8 cellular contexts compared by ENCODE assay signal in the genomic region with DNA sequence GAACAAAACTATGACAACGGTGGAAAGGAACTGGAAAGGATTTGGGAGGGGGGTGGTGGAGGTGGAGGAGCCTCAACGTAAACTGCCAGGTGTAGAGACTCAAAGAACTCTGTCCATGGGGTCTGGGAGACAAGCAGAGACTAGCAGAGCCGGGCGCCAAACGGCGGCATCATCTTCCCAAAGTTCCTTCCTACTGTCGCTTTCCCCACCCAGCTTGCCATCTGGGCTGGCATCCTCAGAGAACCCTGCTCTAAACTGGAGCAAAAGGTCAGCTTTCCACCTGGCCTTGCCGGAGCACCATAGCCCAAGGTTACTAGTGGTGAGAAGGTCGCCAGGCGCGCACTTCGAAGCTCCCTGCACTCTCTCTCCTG. TPM values are rescaled to one million over a fixed set of nuclear protein-coding genes. Genes with fewer than 3 reads are reported as not detected.
DNase-seq lines count a peak whose midpoint lies in the region; ATAC-seq and TF ChIP-seq lines count a peak whose summit lies in the region.

No MANE protein-coding gene starts in this region.

- H3K4me3 ChIP-seq in upper lobe of left lung = peak overlapping the region in 3 of 4 donors; percentile 42 to 57 (median 47)

- no peak for DNase-seq in activated naive CD4-positive, alpha-beta T cell treated with anti-CD3 and anti-CD28 coated beads, Interleukin-2, amount 10 ng/mL, durations not matched to agents 7 days and 5 days
- no peak for DNase-seq in activated naive CD4-positive, alpha-beta T cell treated with anti-CD3 and anti-CD28 coated beads, Interleukin-2, amount 50 U/mL, for 16 hours
- no peak for DNase-seq in memory B cell (ENCODE audit: low spot score in 2 of 2)
- DNase-seq in upper lobe of left lung = no peak
- DNase-seq in activated effector memory CD4-positive, alpha-beta T cell treated with anti-CD3 and anti-CD28 coated beads, Interleukin-2, amount 50 U/mL, for 16 hours = no peak
- no peak for DNase-seq in head of caudate nucleus
- no peak for DNase-seq in dermis blood vessel endothelial cell

- no peaks in the 10 kb centered on the region for H3K9me3 Mint-ChIP-seq in activated naive CD4-positive, alpha-beta T cell treated with anti-CD3 and anti-CD28 coated beads, Interleukin-2, amount 10 ng/mL, durations not matched to agents 7 days and 5 days
- no peaks in the 10 kb centered on the region for H3K9me3 Mint-ChIP-seq in memory B cell

- ATAC-seq in memory B cell (ENCODE audit: low read depth) (no peak), upper lobe of left lung (ENCODE audit: low FRiP score in 2 of 2) (no peak)

- H3K27me3 Mint-ChIP-seq in activated naive CD4-positive, alpha-beta T cell treated with anti-CD3 and anti-CD28 coated beads, Interleukin-2, amount 10 ng/mL, durations not matched to agents 7 days and 5 days = no peaks in the 10 kb centered on the region
- H3K27me3 Mint-ChIP-seq in memory B cell = no peaks in the 10 kb centered on the region

- peak overlapping the region; percentile 86 for H3K4me3 Mint-ChIP-seq in activated naive CD4-positive, alpha-beta T cell treated with anti-CD3 and anti-CD28 coated beads, Interleukin-2, amount 10 ng/mL, durations not matched to agents 7 days and 5 days
- peak overlapping the region; percentile 91 for H3K4me3 Mint-ChIP-seq in memory B cell

- peak overlapping the region; percentile 92 for H3K27ac Mint-ChIP-seq in activated naive CD4-positive, alpha-beta T cell treated with anti-CD3 and anti-CD28 coated beads, Interleukin-2, amount 10 ng/mL, durations not matched to agents 7 days and 5 days
- H3K27ac Mint-ChIP-seq in memory B cell = peak overlapping the region; percentile 96

- no peak for TF ChIP-seq CTCF in upper lobe of left lung (IDR thresholded peaks at IDR 0.05)

- WGBS in upper lobe of left lung, 2 donors = 23 to 37% methylated on average over 4 to 8 of the region's 12 CpGs

- H3K4me1 ChIP-seq in upper lobe of left lung = peaks cover 55 to 80% (median 68%) of the 10 kb centered on the region in 4 donors

- no peaks in the 10 kb centered on the region for H3K36me3 ChIP-seq in upper lobe of left lung

- no peaks in the 10 kb centered on the region for H3K9me3 ChIP-seq in upper lobe of left lung

- H3K36me3 Mint-ChIP-seq in activated naive CD4-positive, alpha-beta T cell treated with anti-CD3 and anti-CD28 coated beads, Interleukin-2, amount 10 ng/mL, durations not matched to agents 7 days and 5 days = peaks cover 9% of the 10 kb centered on the region
- H3K36me3 Mint-ChIP-seq in memory B cell = no peaks in the 10 kb centered on the region

- peak overlapping the region; percentile 97 for H3K27ac ChIP-seq in angular gyrus (ENCODE audit: low read depth, low read length)
- peak overlapping the region; percentile 99 to 100 (median 100) for H3K27ac ChIP-seq in upper lobe of left lung

- intact Hi-C loops in head of caudate nucleus (cut with DNase I) = loop anchor here (2.0 kb wide), 1 partner anchor 64 kb away; no protein-coding TSS in a partner anchor

- H3K4me1 Mint-ChIP-seq in activated naive CD4-positive, alpha-beta T cell treated with anti-CD3 and anti-CD28 coated beads, Interleukin-2, amount 10 ng/mL, durations not matched to agents 7 days and 5 days = peaks cover 81% of the 10 kb centered on the region
- H3K4me1 Mint-ChIP-seq in memory B cell = peaks cover 25% of the 10 kb centered on the region

- H3K27me3 ChIP-seq in upper lobe of left lung = no peaks in the 10 kb centered on the region

- CTCF ChIA-PET in activated naive CD4-positive, alpha-beta T cell treated with anti-CD3 and anti-CD28 coated beads, Interleukin-2, amount 10 ng/mL, durations not matched to agents 7 days and 5 days (lab: Charles Lee) = interaction anchor here (0.7 to 6.4 kb wide), 9 partner anchors 8 to 157 kb away, joined by 3 to 46 read pairs (median 4); no protein-coding TSS in a partner anchor

- TF ChIP-seq POLR2A in upper lobe of left lung (IDR thresholded peaks at IDR 0.05) = peak in 1 of 4 donors; percentile 23

- no peak for TF ChIP-seq EP300 in upper lobe of left lung (IDR thresholded peaks at IDR 0.05)

RNA-seq across cellular contexts. Expression of a gene that starts 4.0 kb away (rescaled TPM):
- total RNA-seq in upper lobe of left lung (100 to 1,000 TPM in 1 of 6 donors, 10 to 100 TPM in 5; 44.0 to 111 (median 49.6) TPM), dermis blood vessel endothelial cell (11.6 and 17.9 TPM in 2 replicates)
